20 cellular contexts compared by ENCODE assay signal in genomic region chr10:88841316-88842111, GRCh38.
DNase-seq lines count a peak whose midpoint lies in the region; TF ChIP-seq lines count a peak whose summit lies in the region.
"Had no signal": no experiment of that assay in that cellular context is flagged by ENCODE, and none has a peak within 500 bp of the region (broad histone marks: within the 10 kb centered on the region; RNA-seq: fewer than 3 reads in every experiment).

No MANE protein-coding gene starts in this region.

- H3K27ac Mint-ChIP-seq in dendritic cell treated with granulocyte-macrophage colony-stimulating factor and Interleukin-4, amounts not matched to agents 40 ng/mL and 50 ng/mL, for 4 days = peak overlapping the region; percentile 88

- H3K79me2 ChIP-seq in Loucy (ENCODE audit: insufficient read depth, low read length) = no peaks in the 10 kb centered on the region

- H3K9me2 ChIP-seq in Loucy (replicated peaks; ENCODE audit: low read depth, low read length) = no peaks in the 10 kb centered on the region

- H3K9me3 Mint-ChIP-seq in dendritic cell treated with granulocyte-macrophage colony-stimulating factor and Interleukin-4, amounts not matched to agents 40 ng/mL and 50 ng/mL, for 4 days = no peaks in the 10 kb centered on the region
- H3K9me3 Mint-ChIP-seq: central memory CD8-positive, alpha-beta T cell had no signal

- H3K4me1 Mint-ChIP-seq in dendritic cell treated with granulocyte-macrophage colony-stimulating factor and Interleukin-4, amounts not matched to agents 40 ng/mL and 50 ng/mL, for 4 days (ENCODE audit: low read depth) = peaks cover 6% of the 10 kb centered on the region
- H3K4me1 Mint-ChIP-seq: central memory CD8-positive, alpha-beta T cell had no signal

- H3K4me1 ChIP-seq in Loucy (ENCODE audit: insufficient read depth, low read length, poor library complexity, severe bottlenecking) = no peaks in the 10 kb centered on the region
- peaks cover 81 to 100% of the 10 kb centered on the region in 2 experiments for H3K4me1 ChIP-seq in neutrophil (ENCODE audit: control insufficient read depth in 1 of 2, insufficient read depth in 1 of 2, low read depth in 1 of 2, low read length in 1 of 2)
- H3K4me1 ChIP-seq: left ventricle myocardium inferior, right atrium auricular region, thyroid gland had no signal

- H3K9me3 ChIP-seq in Loucy (ENCODE audit: insufficient read depth, low read depth, low read length) = no peaks in the 10 kb centered on the region
- no peaks in the 10 kb centered on the region for H3K9me3 ChIP-seq in neutrophil
- H3K9me3 ChIP-seq: Caco-2, left ventricle myocardium inferior, MG63, right atrium auricular region, thyroid gland had no signal

- no peak overlapping the region for H3K4me3 ChIP-seq in GM12865 (ENCODE audit: low read depth, low read length)
- no peak overlapping the region for H3K4me3 ChIP-seq in Loucy (ENCODE audit: low read length, poor library complexity, severe bottlenecking)
- H3K4me3 ChIP-seq in neutrophil (ENCODE audit: low read depth in 1 of 2, low read length in 1 of 2) = peak overlapping the region; percentile 38 to 43
- H3K4me3 ChIP-seq: left ventricle myocardium inferior, MG63, right atrium auricular region, thyroid gland had no signal

- no peak overlapping the region for H3K4me3 Mint-ChIP-seq in dendritic cell treated with granulocyte-macrophage colony-stimulating factor and Interleukin-4, amounts not matched to agents 40 ng/mL and 50 ng/mL, for 4 days
- H3K4me3 Mint-ChIP-seq: central memory CD8-positive, alpha-beta T cell had no signal

- no peaks in the 10 kb centered on the region for H3F3A ChIP-seq in Loucy (ENCODE audit: low read depth)

- no peak overlapping the region for H3K4me2 ChIP-seq in Loucy (ENCODE audit: low read depth, low read length, poor library complexity, severe bottlenecking)

- peak; percentile 27 for DNase-seq in GM12865 (ENCODE audit: low read depth)
- no peak for DNase-seq in COLO668 (lab: John Stamatoyannopoulos, UW; ENCODE audit: unreplicated experiment)
- DNase-seq in inferior parietal cortex (ENCODE audit: extremely low spot score) = no peak
- no peak for DNase-seq in NCI-H82 (lab: John Stamatoyannopoulos, UW)
- DNase-seq: activated CD4-positive, alpha-beta T cell treated with anti-CD3 and anti-CD28 coated beads for 1 hour; activated CD8-positive, alpha-beta memory T cell treated with anti-CD3 and anti-CD28 coated beads, Interleukin-2, amount 50 U/mL, for 48 hours; Caco-2; H7; left ventricle myocardium inferior; MG63; NCI-H187 treated with DMSO at 0.1 percent for 48 hours; NCI-H226; occipital lobe; T1000; thyroid gland had no signal

- no peaks in the 10 kb centered on the region for H3K27me3 ChIP-seq in Loucy (ENCODE audit: insufficient read depth, low read length, poor library complexity, severe bottlenecking)
- H3K27me3 ChIP-seq in neutrophil = no peaks in the 10 kb centered on the region
- H3K27me3 ChIP-seq: MG63, right atrium auricular region, thyroid gland had no signal

- H3K36me3 Mint-ChIP-seq in dendritic cell treated with granulocyte-macrophage colony-stimulating factor and Interleukin-4, amounts not matched to agents 40 ng/mL and 50 ng/mL, for 4 days (ENCODE audit: low read depth) = no peaks in the 10 kb centered on the region

- intact Hi-C loops in dendritic cell treated with granulocyte-macrophage colony-stimulating factor and Interleukin-4, amounts not matched to agents 40 ng/mL and 50 ng/mL, for 4 days (cut with micrococcal nuclease) = loop anchor here (5.0 kb wide), 1 partner anchor 41 kb away; the partner anchor contains the start of gene STAMBPL1

- TF ChIP-seq CTCF in GM12865 (IDR thresholded peaks at IDR 0.05; ENCODE audit: insufficient read depth, low read depth, low read length, missing control alignments) (no peak), Loucy (conservative IDR thresholded peaks at IDR 0.05; ENCODE audit: low read length) (no peak), neutrophil (IDR thresholded peaks at IDR 0.05) (no peak)

- peak overlapping the region; percentile 88 for H3K27ac ChIP-seq in neutrophil
- H3K27ac ChIP-seq: left ventricle myocardium inferior, right atrium auricular region, thyroid gland had no signal

- no peak overlapping the region for H3K9ac ChIP-seq in Loucy (ENCODE audit: low read depth, low read length, poor library complexity, severe bottlenecking)

- H2AFZ ChIP-seq in Loucy (ENCODE audit: low read length) = peak overlapping the region; percentile 9; the same call in 1 of the 2 replicates

- H3K27me3 Mint-ChIP-seq in dendritic cell treated with granulocyte-macrophage colony-stimulating factor and Interleukin-4, amounts not matched to agents 40 ng/mL and 50 ng/mL, for 4 days = no peaks in the 10 kb centered on the region

- no peaks in the 10 kb centered on the region for H4K20me1 ChIP-seq in Loucy (ENCODE audit: insufficient read depth, low read length, poor library complexity, severe bottlenecking)

- H3K36me3 ChIP-seq in Loucy (ENCODE audit: insufficient read depth, low read length) (no peaks in the 10 kb centered on the region), neutrophil (no peaks in the 10 kb centered on the region)
- H3K36me3 ChIP-seq: left ventricle myocardium inferior, MG63, right atrium auricular region, thyroid gland had no signal

Comparison
In these comparisons a context has a peak if more than half of its experiments do, and no peak if none do; other contexts are left out.
1. H3K4me3 ChIP-seq: peak in neutrophil (2 of 2); none in GM12865 (single experiment) and Loucy (single experiment).